24 cellular contexts compared by ENCODE assay signal in the genomic region with DNA sequence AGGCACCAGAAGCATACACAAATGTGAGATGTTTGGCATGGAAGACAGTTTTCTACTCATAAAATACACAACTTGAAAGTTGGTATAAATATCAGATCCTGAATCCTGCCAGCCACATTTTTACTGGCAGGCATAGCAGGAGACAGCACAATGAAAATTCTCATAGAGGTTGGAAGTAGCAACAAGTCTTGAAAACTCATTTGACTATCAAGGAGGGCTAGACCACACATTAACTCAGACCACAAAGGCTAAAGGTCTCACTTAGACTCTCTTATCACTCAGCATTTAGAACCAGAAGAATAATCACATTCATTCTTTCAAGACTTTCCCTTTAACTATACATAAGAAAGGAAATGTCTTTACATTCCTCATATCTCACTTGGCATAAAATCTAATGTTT. TPM values are rescaled to one million over a fixed set of nuclear protein-coding genes. Genes with fewer than 3 reads are reported as not detected.
A peak's percentile ranks its signal among the peaks of the same experiment; 100 is the strongest.
DNase-seq lines count a peak whose midpoint lies in the region; ATAC-seq, FAIRE-seq and TF ChIP-seq lines count a peak whose summit lies in the region.
"Had no signal": no experiment of that assay in that cellular context is flagged by ENCODE, and none has a peak within 500 bp of the region (broad histone marks: within the 10 kb centered on the region; RNA-seq: fewer than 3 reads in every experiment).

No MANE protein-coding gene starts in this region.

- H3K9me3 Mint-ChIP-seq in WTC11, result peaks cover 5% of the 10 kb centered on the region
- peaks cover 0 to 9% (median 0%) of the 10 kb centered on the region in 9 donors for H3K9me3 Mint-ChIP-seq in naive thymus-derived CD8-positive, alpha-beta T cell
- H3K9me3 Mint-ChIP-seq: CD4-positive, alpha-beta T cell; HFFc6 had no signal

- H3K27ac ChIP-seq in endothelial cell of umbilical vein (ENCODE audit: insufficient read depth, low read depth, low read length), result no peak overlapping the region
- H3K27ac ChIP-seq: BLaER1, Peyer's patch had no signal

- no peaks in the 10 kb centered on the region for H3K9me3 ChIP-seq in endothelial cell of umbilical vein (replicated peaks; ENCODE audit: control insufficient read depth, insufficient read depth, low read length)
- H3K9me3 ChIP-seq: BLaER1, Caco-2, MG63, Peyer's patch had no signal

- H3K36me3 Mint-ChIP-seq in WTC11, result peaks cover 4% of the 10 kb centered on the region; the same call in 1 of the 2 replicates
- H3K36me3 Mint-ChIP-seq in naive thymus-derived CD8-positive, alpha-beta T cell, result no peaks in the 10 kb centered on the region
- H3K36me3 Mint-ChIP-seq: IgD-negative memory B cell had no signal

- H3K4me1 ChIP-seq in endothelial cell of umbilical vein (ENCODE audit: control insufficient read depth, extremely low read depth, insufficient read depth, low read length), result peaks cover 17% of the 10 kb centered on the region
- H3K4me1 ChIP-seq: Peyer's patch had no signal

- dilution Hi-C loops in endothelial cell of umbilical vein (cut with MboI; ENCODE audit: extremely low pct_ligation_motif_present, low sequenced_read_pairs), result no loop called here

- no TSS peak for BruUV-seq in endothelial cell of umbilical vein (replicated peaks; lab: Mats Ljungman, UMichigan)

- no peak overlapping the region for H3K4me3 ChIP-seq in LNCaP clone FGC (ENCODE audit: low read depth, low read length)
- H3K4me3 ChIP-seq in endothelial cell of umbilical vein (replicated peaks in 1 of 3; ENCODE audit: insufficient read depth in 1 of 3, low read depth in 1 of 3, low read length in 3 of 3), result no peak overlapping the region
- H3K4me3 ChIP-seq: BLaER1, MG63, Peyer's patch had no signal

- no peaks in the 10 kb centered on the region for H3K27me3 Mint-ChIP-seq in WTC11 (ENCODE audit: low read depth)
- peaks cover 2 to 24% (median 8%) of the 10 kb centered on the region in 5 donors for H3K27me3 Mint-ChIP-seq in naive thymus-derived CD8-positive, alpha-beta T cell

- no peak for TF ChIP-seq POLR2A in endothelial cell of umbilical vein (IDR thresholded peaks at IDR 0.05; ENCODE audit: low read depth, low read length)

- CTCF ChIA-PET in WTC11 (lab: Charles Lee) (no interaction called here), endothelial cell of umbilical vein (lab: Charles Lee) (interaction anchor here (1.0 to 1.8 kb wide), 5 partner anchors 12 to 266 kb away, joined by 3 to 5 read pairs (median 3); no protein-coding TSS in a partner anchor)

- DNase-seq in LNCaP clone FGC (ENCODE audit: low read depth) (peak; percentile 50), WTC11 (ENCODE audit: low spot score) (no peak), endothelial cell of umbilical vein (ENCODE audit: low read depth, low spot score) (peak; percentile 40), NCI-H526 treated with DMSO at 0.1 percent for 48 hours (lab: John Stamatoyannopoulos, UW) (no peak)
- DNase-seq in naive thymus-derived CD8-positive, alpha-beta T cell, result no peak
- DNase-seq: ACHN; Caco-2; CD4-positive, alpha-beta T cell; DMS 273 treated with DMSO at 0.1 percent for 48 hours; DND-41; H7; HFFc6; NCI-H1092; NCI-H1436 treated with DMSO at 0.1 percent for 48 hours; NCI-H1930; NCI-H510A; NCI-H748 treated with DMSO at 0.1 percent for 48 hours; NK-92 treated with Interleukin-12 subunit alpha and Interleukin-12 subunit beta, amount 100 ng/mL, for 24 hours; Peyer's patch had no signal

- no peak for TF ChIP-seq CTCF in LNCaP clone FGC (IDR thresholded peaks at IDR 0.05; ENCODE audit: control insufficient read depth, extremely low read depth, insufficient read depth)
- no peak for TF ChIP-seq CTCF in WTC11 (IDR thresholded peaks at IDR 0.05)
- TF ChIP-seq CTCF in endothelial cell of umbilical vein (IDR thresholded peaks at IDR 0.05; ENCODE audit: extremely low read depth in 1 of 2, insufficient read depth in 1 of 2, low read depth in 1 of 2, low read length in 2 of 2), result no peak

- H2AFZ ChIP-seq in endothelial cell of umbilical vein (ENCODE audit: low read depth, low read length), result no peak overlapping the region

- peak; percentile 66 for FAIRE-seq in A204.1 (lab: Jason Lieb, UNC)
- peak; percentile 54 for FAIRE-seq in endothelial cell of umbilical vein (lab: Jason Lieb, UNC)

- no peak overlapping the region for H3K4me2 ChIP-seq in endothelial cell of umbilical vein (ENCODE audit: insufficient read depth, low read length)
- H3K4me2 ChIP-seq: BLaER1 had no signal

- peaks cover 13% of the 10 kb centered on the region for H3K4me1 Mint-ChIP-seq in WTC11
- no peaks in the 10 kb centered on the region for H3K4me1 Mint-ChIP-seq in naive thymus-derived CD8-positive, alpha-beta T cell

- ATAC-seq in WTC11 (no peak), GM18858 (IDR thresholded peaks at IDR 0.05; ENCODE audit: unreplicated experiment) (no peak)
- no peak for ATAC-seq in naive thymus-derived CD8-positive, alpha-beta T cell

- H3K9ac ChIP-seq in endothelial cell of umbilical vein (replicated peaks; ENCODE audit: extremely low read depth, insufficient read depth, low read length), result no peak overlapping the region
- H3K9ac ChIP-seq: BLaER1 had no signal

- peak overlapping the region; percentile 1; the same call in 1 of the 2 replicates for H3K27ac Mint-ChIP-seq in WTC11
- H3K27ac Mint-ChIP-seq in naive thymus-derived CD8-positive, alpha-beta T cell, result no peak overlapping the region
- H3K27ac Mint-ChIP-seq: CD4-positive, alpha-beta T cell; HFFc6; IgD-negative memory B cell had no signal

- H3K36me3 ChIP-seq in endothelial cell of umbilical vein (ENCODE audit: control insufficient read depth in 2 of 2, extremely low read depth in 1 of 2, insufficient read depth in 2 of 2, low read length in 2 of 2), result no peaks in the 10 kb centered on the region
- H3K36me3 ChIP-seq: BLaER1, MG63, Peyer's patch had no signal

- intact Hi-C loops in endothelial cell of umbilical vein (cut with micrococcal nuclease), result no loop called here

- peaks cover 6% of the 10 kb centered on the region for H3K79me2 ChIP-seq in endothelial cell of umbilical vein (ENCODE audit: control insufficient read depth, insufficient read depth, low read length)

- POLR2A ChIA-PET in WTC11 (lab: Charles Lee) (interaction anchor here (0.6 kb wide), 1 partner anchor 486 kb away, joined by 3 read pairs; no protein-coding TSS in a partner anchor), endothelial cell of umbilical vein (lab: Charles Lee) (no interaction called here)
- POLR2A ChIA-PET in naive thymus-derived CD8-positive, alpha-beta T cell (lab: Charles Lee), result no interaction called here

- H3K9me1 ChIP-seq in endothelial cell of umbilical vein (replicated peaks; ENCODE audit: control insufficient read depth, extremely low read depth, insufficient read depth, low read length), result no peaks in the 10 kb centered on the region

- H3K4me3 Mint-ChIP-seq in WTC11, result no peak overlapping the region
- no peak overlapping the region for H3K4me3 Mint-ChIP-seq in naive thymus-derived CD8-positive, alpha-beta T cell
- H3K4me3 Mint-ChIP-seq: CD4-positive, alpha-beta T cell; HFFc6; IgD-negative memory B cell had no signal

- H3K27me3 ChIP-seq in endothelial cell of umbilical vein (ENCODE audit: control insufficient read depth in 2 of 2, insufficient read depth in 2 of 2, low read length in 2 of 2), result no peaks in the 10 kb centered on the region
- H3K27me3 ChIP-seq: BLaER1, MG63, Peyer's patch had no signal

- H4K20me1 ChIP-seq in endothelial cell of umbilical vein (replicated peaks; ENCODE audit: control insufficient read depth, extremely low read depth, insufficient read depth, low read length), result no peaks in the 10 kb centered on the region
- H4K20me1 ChIP-seq: BLaER1 had no signal

TF ChIP-seq in WTC11, 78 proteins besides CTCF, POLR2A, EP300 and RAD21 (continues in another document):
- no peak for TF ChIP-seq FOXK1 (CRISPR knock-in tag; IDR thresholded peaks at IDR 0.05)
- TF ChIP-seq SOX15 (CRISPR knock-in tag; IDR thresholded peaks at IDR 0.05), result no peak
- TF ChIP-seq, protein P1, sequence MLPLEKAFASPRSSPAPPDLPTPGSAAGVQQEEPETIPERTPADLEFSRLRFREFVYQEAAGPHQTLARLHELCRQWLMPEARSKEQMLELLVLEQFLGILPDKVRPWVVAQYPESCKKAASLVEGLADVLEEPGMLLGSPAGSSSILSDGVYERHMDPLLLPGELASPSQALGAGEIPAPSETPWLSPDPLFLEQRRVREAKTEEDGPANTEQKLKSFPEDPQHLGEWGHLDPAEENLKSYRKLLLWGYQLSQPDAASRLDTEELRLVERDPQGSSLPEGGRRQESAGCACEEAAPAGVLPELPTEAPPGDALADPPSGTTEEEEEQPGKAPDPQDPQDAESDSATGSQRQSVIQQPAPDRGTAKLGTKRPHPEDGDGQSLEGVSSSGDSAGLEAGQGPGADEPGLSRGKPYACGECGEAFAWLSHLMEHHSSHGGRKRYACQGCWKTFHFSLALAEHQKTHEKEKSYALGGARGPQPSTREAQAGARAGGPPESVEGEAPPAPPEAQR (CRISPR knock-in tag; IDR thresholded peaks at IDR 0.05), result no peak
- no peak for TF ChIP-seq HMGA2 (CRISPR knock-in tag; IDR thresholded peaks at IDR 0.05)

TF ChIP-seq in endothelial cell of umbilical vein, 7 proteins besides CTCF, POLR2A, EP300 and RAD21:
- no peak for TF ChIP-seq MYC (IDR thresholded peaks at IDR 0.05; ENCODE audit: low read depth, low read length)
- TF ChIP-seq GATA2 (IDR thresholded peaks at IDR 0.05; ENCODE audit: insufficient read depth, insufficient read length, low read depth, low read length), result peak; percentile 45
- no peak for TF ChIP-seq EZH2 (IDR thresholded peaks at IDR 0.05; ENCODE audit: borderline replicate concordance, low read depth, low read length, severe bottlenecking)
- TF ChIP-seq, protein P2, sequence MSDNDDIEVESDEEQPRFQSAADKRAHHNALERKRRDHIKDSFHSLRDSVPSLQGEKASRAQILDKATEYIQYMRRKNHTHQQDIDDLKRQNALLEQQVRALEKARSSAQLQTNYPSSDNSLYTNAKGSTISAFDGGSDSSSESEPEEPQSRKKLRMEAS (IDR thresholded peaks at IDR 0.05; ENCODE audit: insufficient read depth, insufficient read length), result no peak
- TF ChIP-seq JUN (IDR thresholded peaks at IDR 0.05; ENCODE audit: borderline replicate concordance, insufficient read depth, insufficient read length, low read depth), result no peak
- TF ChIP-seq POLR2AphosphoS5 (IDR thresholded peaks at IDR 0.05; ENCODE audit: insufficient read depth, low read depth, low read length), result no peak

RNA-seq across cellular contexts. Expression of a gene that starts 56.5 kb away (rescaled TPM):
- total RNA-seq in WTC11 (2021) (29.5 to 44.5 TPM (median 31.4 TPM) in 3 replicates), endothelial cell of umbilical vein (75.5 and 82.5 TPM in 2 replicates)
- 69.8 and 105 TPM in 2 replicates for polyA plus RNA-seq in endothelial cell of umbilical vein
- polyA plus RNA-seq in endothelial cell of umbilical vein (2011; cell fraction: cytosol; rRNA removed), result 65.4 and 67.5 TPM in 2 replicates
- polyA plus RNA-seq in endothelial cell of umbilical vein (2011; cell fraction: nucleus; rRNA removed), result 108 and 127 TPM in 2 replicates
- 19.4 and 34.9 TPM in 2 replicates for polyA plus RNA-seq in endothelial cell of umbilical vein (2012)
- 191 and 202 TPM in 2 replicates for polyA minus RNA-seq in endothelial cell of umbilical vein
- polyA minus RNA-seq in endothelial cell of umbilical vein (2011; cell fraction: cytosol; rRNA and poly(A)+ RNA removed), result 6.6 TPM
- polyA minus RNA-seq in endothelial cell of umbilical vein (2011; cell fraction: nucleus; rRNA and poly(A)+ RNA removed), result 313 and 457 TPM in 2 replicates
- total RNA-seq in naive thymus-derived CD8-positive, alpha-beta T cell, result not detected
- polyA plus RNA-seq in naive thymus-derived CD8-positive, alpha-beta T cell, result 1 to 10 TPM in 1 of 3 donors, not detected in 2; 1.4 TPM
- total RNA-seq: CD4-positive, alpha-beta T cell had no signal
- polyA plus RNA-seq: IgD-negative memory B cell had no signal

Comparison
In these comparisons a context has a peak if more than half of its experiments do, and no peak if none do; other contexts are left out.
1. DNase-seq: peak in LNCaP clone FGC (single experiment) and endothelial cell of umbilical vein (single experiment); none in WTC11 (single experiment), NCI-H526 treated with DMSO at 0.1 percent for 48 hours (single experiment) and naive thymus-derived CD8-positive, alpha-beta T cell (0 of 10).
2. RNA of a gene that starts 56.5 kb away (total RNA-seq): 75.5 to 82.5 TPM in endothelial cell of umbilical vein and 29.5 to 44.5 TPM in WTC11; not detected in naive thymus-derived CD8-positive, alpha-beta T cell; every median in the first group is over 10 times any median in the second.